24 cellular contexts compared by ENCODE assay signal in the genomic region with DNA sequence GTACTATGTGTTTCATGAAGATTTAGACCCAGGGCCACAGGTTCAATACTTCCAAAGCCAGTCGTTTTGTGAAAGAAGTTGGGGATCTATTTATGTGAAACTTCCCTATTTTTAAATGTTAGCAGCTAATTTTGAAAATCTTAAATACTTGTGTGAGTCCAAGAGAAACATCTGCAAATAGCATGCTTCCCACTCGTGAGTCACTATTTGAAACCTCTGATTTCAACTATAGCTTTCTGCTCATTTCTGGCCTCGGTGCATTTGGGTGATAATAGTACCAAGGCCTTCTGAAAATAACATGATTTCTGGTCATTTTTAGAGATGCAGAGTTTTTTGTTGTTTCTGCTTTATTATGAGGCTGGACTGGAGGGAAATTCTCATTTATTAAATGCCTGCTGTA.
DNase-seq lines count a peak whose midpoint lies in the region; ATAC-seq and TF ChIP-seq lines count a peak whose summit lies in the region.
"Had no signal": no experiment of that assay in that cellular context is flagged by ENCODE, and none has a peak within 500 bp of the region (broad histone marks: within the 10 kb centered on the region; RNA-seq: fewer than 3 reads in every experiment).

No MANE protein-coding gene starts in this region.

- H3K27ac ChIP-seq in tibial artery: peak overlapping the region; percentile 36 to 54
- H3K27ac ChIP-seq: 22Rv1, gastrocnemius medialis, parathyroid adenoma, stomach had no signal

- H3K27me3 ChIP-seq in adipocyte (replicated peaks; ENCODE audit: control insufficient read depth, insufficient read depth, low read length) (no peaks in the 10 kb centered on the region), tibial artery (no peaks in the 10 kb centered on the region)
- H3K27me3 ChIP-seq: gastrocnemius medialis, stomach had no signal

- H3K4me1 ChIP-seq in adipocyte (ENCODE audit: control insufficient read depth, insufficient read depth, low read length) (peaks cover 13% of the 10 kb centered on the region), tibial artery (peaks cover 0 to 29% (median 18%) of the 10 kb centered on the region in 4 donors)
- H3K4me1 ChIP-seq: gastrocnemius medialis, parathyroid adenoma, stomach had no signal

- no peak for ATAC-seq in HG03139 (IDR thresholded peaks at IDR 0.05; ENCODE audit: unreplicated experiment)
- no peak for ATAC-seq in HG02885 (IDR thresholded peaks at IDR 0.05; ENCODE audit: poor library complexity, unreplicated experiment)
- ATAC-seq: activated CD8-positive, alpha-beta memory T cell treated with anti-CD3 and anti-CD28 coated beads, Interleukin-2, amount 10 ng/mL, durations not matched to agents 7 days and 5 days; gastrocnemius medialis; natural killer cell; sciatic nerve had no signal

- H3K9me3 ChIP-seq in adipocyte (ENCODE audit: control insufficient read depth, low read length) (no peaks in the 10 kb centered on the region), tibial artery (no peaks in the 10 kb centered on the region)
- H3K9me3 ChIP-seq: gastrocnemius medialis, stomach had no signal

- peak overlapping the region; percentile 13 for H3K9ac ChIP-seq in adipocyte (ENCODE audit: low read length)
- H3K9ac ChIP-seq: parathyroid adenoma had no signal

- DNase-seq in NOMO-1 (lab: John Stamatoyannopoulos, UW; ENCODE audit: unreplicated experiment in 2 of 2): peak; percentile 1 to 29
- DNase-seq in NOMO-1 treated with dmso at 0.1 percent for 144 hours (lab: John Stamatoyannopoulos, UW; ENCODE audit: unreplicated experiment): no peak
- peak; percentile 53 for DNase-seq in adipocyte (ENCODE audit: low read depth)
- DNase-seq in fibroblast of pulmonary artery (ENCODE audit: low read depth): peak; percentile 6
- no peak for DNase-seq in tibial artery
- no peak for DNase-seq in NCI-H1436 (lab: John Stamatoyannopoulos, UW)
- DNase-seq: activated CD8-positive, alpha-beta memory T cell treated with anti-CD3 and anti-CD28 coated beads, Interleukin-2, amount 10 ng/mL, durations not matched to agents 7 days and 5 days; activated naive CD8-positive, alpha-beta T cell treated with anti-CD3 and anti-CD28 coated beads, Interleukin-2, amount 10 ng/mL, durations not matched to agents 7 days and 5 days; caudate nucleus; CD8-positive, alpha-beta memory T cell; effector CD8-positive, alpha-beta T cell; gastrocnemius medialis; mesendoderm; natural killer cell; NCI-H1048; NCI-H2029; NCI-H446 treated with DMSO at 0.1 percent for 48 hours; stimulated activated CD4-positive, alpha-beta T cell treated with anti-CD3 and anti-CD28 coated beads, Interleukin-1b, Interleukin-23, amount 100 ng/mL, for 48 hours; stomach had no signal

- intact Hi-C loops in tibial artery (cut with DNase I; ENCODE audit: low total_unique reads): no loop called here

- peaks cover 12% of the 10 kb centered on the region for H3K36me3 ChIP-seq in adipocyte (ENCODE audit: control insufficient read depth, insufficient read depth, low read length, severe bottlenecking)
- H3K36me3 ChIP-seq in tibial artery: no peaks in the 10 kb centered on the region
- H3K36me3 ChIP-seq: gastrocnemius medialis had no signal

- TF ChIP-seq CTCF in fibroblast of pulmonary artery (IDR thresholded peaks at IDR 0.05; ENCODE audit: low read length, missing control alignments): no peak
- no peak for TF ChIP-seq CTCF in tibial artery (IDR thresholded peaks at IDR 0.05)

- H3K4me3 ChIP-seq in adipocyte (ENCODE audit: low read length) (no peak overlapping the region), fibroblast of pulmonary artery (replicated peaks; ENCODE audit: low read depth, low read length) (no peak overlapping the region), tibial artery (no peak overlapping the region)
- H3K4me3 ChIP-seq: gastrocnemius medialis, stomach had no signal

Comparison
In these comparisons a context has a peak if more than half of its experiments do, and no peak if none do; other contexts are left out.
1. DNase-seq: peak in NOMO-1 (2 of 2), adipocyte (single experiment) and fibroblast of pulmonary artery (single experiment); none in NOMO-1 treated with dmso at 0.1 percent for 144 hours (single experiment), tibial artery (0 of 2) and NCI-H1436 (single experiment).